In genomic region chr3:69719723-69720122, GRCh38 we compare ENCODE assay signal across 27 cellular contexts. TPM values are rescaled to one million over a fixed set of nuclear protein-coding genes. Genes with fewer than 3 reads are reported as not detected.
"Had no signal": no experiment of that assay in that cellular context is flagged by ENCODE, and none has a peak within 500 bp of the region (broad histone marks: within the 10 kb centered on the region; RNA-seq: fewer than 3 reads in every experiment).

No MANE protein-coding gene starts in this region.

- H3K27me3 ChIP-seq: ascending aorta, gastroesophageal sphincter, sigmoid colon, thyroid gland, upper lobe of right lung had no signal

- H3K4me3 ChIP-seq: ascending aorta, gastroesophageal sphincter, lower lobe of right lung, sigmoid colon, smooth muscle cell, thyroid gland, upper lobe of right lung had no signal

- H3K36me3 ChIP-seq: ascending aorta, gastroesophageal sphincter, lower lobe of right lung, sigmoid colon, thyroid gland, upper lobe of right lung had no signal

- H3K27ac ChIP-seq: ascending aorta, gastroesophageal sphincter, lower lobe of right lung, sigmoid colon, thyroid gland, upper lobe of right lung had no signal

- ATAC-seq: effector memory CD8-positive, alpha-beta T cell; gastroesophageal sphincter; lower lobe of right lung; stimulated activated memory B cell treated with anti-CD40 and anti-IgM and Interleukin-4, amounts not matched to agents 10 μg/mL and 1 μg/mL and 100 μg/mL, for 72 hours; stimulated activated naive CD8-positive, alpha-beta T cell treated with anti-CD3 and anti-CD28 coated beads, Interleukin-15, amount 100 ng/mL, for 72 hours; upper lobe of right lung had no signal

- DNase-seq: activated CD4-positive, alpha-beta memory T cell treated with anti-CD3 and anti-CD28 coated beads, Interleukin-2, amount 10 ng/mL, durations not matched to agents 7 days and 5 days; activated CD4-positive, alpha-beta T cell treated with anti-CD3 and anti-CD28 coated beads for 1 hour; activated CD4-positive, alpha-beta T cell treated with anti-CD3 and anti-CD28 coated beads, Interleukin-2, amount 10 ng/mL, durations not matched to agents 7 days and 5 days; activated CD8-positive, alpha-beta memory T cell treated with anti-CD3 and anti-CD28 coated beads, Interleukin-2, amount 50 U/mL, for 48 hours; activated gamma-delta T cell; activated naive CD4-positive, alpha-beta T cell treated with anti-CD3 and anti-CD28 coated beads, Interleukin-2, amount 10 ng/mL, durations not matched to agents 7 days and 5 days; activated naive CD8-positive, alpha-beta T cell treated with anti-CD3 and anti-CD28 coated beads, Interleukin-2, amount 10 ng/mL, durations not matched to agents 7 days and 5 days; activated T-cell treated with anti-CD3 and anti-CD28 coated beads, Interleukin-2, amount 50 U/mL, for 24 hours; caudate nucleus; cortex of kidney; effector memory CD8-positive, alpha-beta T cell; immature natural killer cell; kidney; lower lobe of right lung; mesenchymal stem cell; sigmoid colon; stimulated activated CD4-positive, alpha-beta T cell treated with anti-CD3 and anti-CD28 coated beads, Interleukin-1b, Interleukin-23, amount 100 ng/mL, for 48 hours; stimulated activated CD4-positive, alpha-beta T cell treated with anti-CD3 and anti-CD28 coated beads, Interleukin-4, amount 100 ng/mL, for 4 hours; stimulated activated CD8-positive, alpha-beta memory T cell treated with anti-CD3 and anti-CD28 coated beads, Interleukin-4, amount 100 ng/mL, for 48 hours; stimulated activated naive CD8-positive, alpha-beta T cell treated with anti-CD3 and anti-CD28 coated beads, Interleukin-15, amount 100 ng/mL, for 72 hours; T-helper 2 cell; thyroid gland; upper lobe of right lung had no signal

- H3K4me1 ChIP-seq: ascending aorta, lower lobe of right lung, sigmoid colon, thyroid gland, upper lobe of right lung had no signal

- H3K9me3 ChIP-seq: ascending aorta, gastroesophageal sphincter, lower lobe of right lung, sigmoid colon, thyroid gland, upper lobe of right lung had no signal

- H3K4me2 ChIP-seq: smooth muscle cell had no signal

RNA-seq across cellular contexts. Expression of gene MITF, which starts 19.5 kb away (rescaled TPM):
- total RNA-seq: activated CD4-positive, alpha-beta memory T cell treated with anti-CD3 and anti-CD28 coated beads, Interleukin-2, amount 10 ng/mL, durations not matched to agents 7 days and 5 days had no signal
